In genomic region chr20:45963059-45964011, GRCh38 we compare ENCODE assay signal across 8 cellular contexts. TPM values are rescaled to one million over a fixed set of nuclear protein-coding genes. Genes with fewer than 3 reads are reported as not detected.
DNase-seq lines count a peak whose midpoint lies in the region; ATAC-seq, FAIRE-seq and TF ChIP-seq lines count a peak whose summit lies in the region.

No MANE protein-coding gene starts in this region.

- no peaks in the 10 kb centered on the region for H4K20me1 ChIP-seq in GM12878 (ENCODE audit: control insufficient read depth, insufficient read depth)

- H3K4me1 Mint-ChIP-seq in activated CD4-positive, alpha-beta T cell treated with anti-CD3 and anti-CD28 coated beads, Interleukin-2, amount 10 ng/mL, durations not matched to agents 24 days and 14 days = peaks cover 3% of the 10 kb centered on the region

- H3K4ac ChIP-seq in mesendoderm (ENCODE audit: low read depth, low read length) = no peak overlapping the region

- H3K9ac ChIP-seq in GM12878 (ENCODE audit: control insufficient read depth, insufficient read depth, low read length) (no peak overlapping the region), mesendoderm (ENCODE audit: low read length) (no peak overlapping the region)

- in situ Hi-C loops in GM12878 (cut with MboI) = no loop called here

- H3K23ac ChIP-seq in mesendoderm (ENCODE audit: low read length) = no peak overlapping the region

- WGBS in GM12878 (ENCODE audit: insufficient coverage, insufficient replicate concordance, low lambda C conversion rate, missing lambda C conversion rate) = 29% methylated on average over 34 of the region's 34 CpGs
- no CpG with 5 or more reads among the region's 34 CpGs for WGBS in mesendoderm (ENCODE audit: extremely low coverage, insufficient coverage, low lambda C conversion rate)

- peak in 2 of 3 experiments; percentile 31 to 51; a peak in 3 of 6 replicates for TF ChIP-seq CTCF in GM12878 (IDR thresholded peaks at IDR 0.05 in 2 of 3, conservative IDR thresholded peaks at IDR 0.05 in 1 of 3; ENCODE audit: control insufficient read depth in 2 of 3, extremely low read depth in 1 of 3, insufficient read depth in 1 of 3, low read depth in 3 of 3, low read length in 3 of 3)

- RAD21 ChIA-PET in GM12878 (lab: Charles Lee; ENCODE audit: unreplicated experiment) = interaction anchor here (0.7 to 6.3 kb wide), 5 partner anchors 28 to 352 kb away, joined by 3 to 66 read pairs (median 4); partner anchors contain the start of genes CTSA and PCIF1

- H3K4me3 ChIP-seq in GM12878 (no peak overlapping the region), mesendoderm (ENCODE audit: low read length) (no peak overlapping the region)

- TF ChIP-seq EP300 in GM12878 (IDR thresholded peaks at IDR 0.05; ENCODE audit: borderline replicate concordance in 1 of 2, control insufficient read depth in 1 of 2, low read depth in 2 of 2, low read length in 2 of 2) = no peak

- no TSS peak for BruUV-seq in GM12878 (replicated peaks; lab: Mats Ljungman, UMichigan)

- 0 out of 2 replicates have a peak, but pooled peaks cover 2% of the 10 kb centered on the region for H3K79me2 ChIP-seq in GM12878 (ENCODE audit: control insufficient read depth, insufficient read depth, low read length)
- no peaks in the 10 kb centered on the region for H3K79me2 ChIP-seq in mesendoderm (ENCODE audit: control insufficient read depth, insufficient read depth, low read length)

- no peak overlapping the region for H4K5ac ChIP-seq in mesendoderm (ENCODE audit: low read length)

- no peaks in the 10 kb centered on the region for H3K27me3 Mint-ChIP-seq in activated CD4-positive, alpha-beta T cell treated with anti-CD3 and anti-CD28 coated beads, Interleukin-2, amount 10 ng/mL, durations not matched to agents 24 days and 14 days

- POLR2A ChIA-PET in GM12878 (lab: Charles Lee) = interaction anchor here (1.4 kb wide), 1 partner anchor 73 kb away, joined by 3 read pairs; no protein-coding TSS in a partner anchor

- H2BK120ac ChIP-seq in mesendoderm (ENCODE audit: low read depth, low read length) = no peak overlapping the region

- H3K56ac ChIP-seq in mesendoderm (ENCODE audit: low read length) = no peak overlapping the region

- H3K36me3 ChIP-seq in GM12878 (ENCODE audit: control insufficient read depth in 2 of 2, insufficient read depth in 2 of 2, low read length in 1 of 2) (peaks cover 22 to 59% of the 10 kb centered on the region in 2 experiments), mesendoderm (ENCODE audit: control insufficient read depth, insufficient read depth, low read length) (peaks cover 22% of the 10 kb centered on the region)

- H2BK5ac ChIP-seq in mesendoderm (ENCODE audit: low read length) = no peak overlapping the region

- H2BK15ac ChIP-seq in mesendoderm (replicated peaks; ENCODE audit: low read depth) = no peak overlapping the region

- no peaks in the 10 kb centered on the region for H3K9me3 ChIP-seq in GM12878 (replicated peaks; ENCODE audit: control insufficient read depth, insufficient read depth, low read length)

- H3K27ac Mint-ChIP-seq in activated CD4-positive, alpha-beta T cell treated with anti-CD3 and anti-CD28 coated beads, Interleukin-2, amount 10 ng/mL, durations not matched to agents 24 days and 14 days = no peak overlapping the region

- SMC1A ChIA-PET in GM12878 (lab: Charles Lee; ENCODE audit: uncharacterized antibody, unreplicated experiment) = interaction anchor here (0.7 to 4.8 kb wide), 6 partner anchors 29 to 168 kb away, joined by 3 to 35 read pairs (median 4); partner anchors contain the start of genes CTSA, NEURL2 and PCIF1

- ATAC-seq in GM12878 (peak; percentile 43; the same call in 2 of the 3 replicates), GM19467 (IDR thresholded peaks at IDR 0.05; ENCODE audit: unreplicated experiment) (no peak), GM18520 (IDR thresholded peaks at IDR 0.05; ENCODE audit: unreplicated experiment) (no peak)

- no peak overlapping the region for H3K18ac ChIP-seq in mesendoderm (ENCODE audit: low read length)

- no peaks in the 10 kb centered on the region for H3K79me1 ChIP-seq in mesendoderm (ENCODE audit: low read length)

- H3K9me3 Mint-ChIP-seq in activated CD4-positive, alpha-beta T cell treated with anti-CD3 and anti-CD28 coated beads, Interleukin-2, amount 10 ng/mL, durations not matched to agents 24 days and 14 days = no peaks in the 10 kb centered on the region

- H3K36me3 Mint-ChIP-seq in activated CD4-positive, alpha-beta T cell treated with anti-CD3 and anti-CD28 coated beads, Interleukin-2, amount 10 ng/mL, durations not matched to agents 24 days and 14 days (ENCODE audit: low read depth) = peaks cover 65% of the 10 kb centered on the region

- no peaks in the 10 kb centered on the region for H3K27me3 ChIP-seq in GM12878 (replicated peaks in 1 of 2; ENCODE audit: control insufficient read depth in 2 of 2, insufficient read depth in 2 of 2, low read length in 1 of 2)
- H3K27me3 ChIP-seq in mesendoderm (ENCODE audit: insufficient read depth, low read length, poor library complexity) = no peaks in the 10 kb centered on the region

- peak overlapping the region; percentile 19; the same call in 1 of the 2 replicates for H3K4me2 ChIP-seq in GM12878 (ENCODE audit: control insufficient read depth, insufficient read depth)
- H3K4me2 ChIP-seq in mesendoderm (ENCODE audit: low read length) = no peak overlapping the region

- H2AK5ac ChIP-seq in mesendoderm (ENCODE audit: low read length) = no peak overlapping the region

- no peak for FAIRE-seq in GM12878 (lab: Jason Lieb, UNC)

- peak; percentile 74 for DNase-seq in activated CD4-positive, alpha-beta T cell treated with anti-CD3 and anti-CD28 coated beads, Interleukin-2, amount 10 ng/mL, durations not matched to agents 24 days and 14 days
- DNase-seq in activated CD4-positive, alpha-beta T cell treated with anti-CD3 and anti-CD28 coated beads, Interleukin-2, amount 50 U/mL, for 1 hour = no peak
- DNase-seq in NCI-H146 treated with DMSO at 0.1 percent for 48 hours (lab: John Stamatoyannopoulos, UW; ENCODE audit: unreplicated experiment) (peak; percentile 31), GM12878 (ENCODE audit: low read depth, low spot score) (no peak), mesendoderm (peak; percentile 63), UCSD-AML1 (lab: John Stamatoyannopoulos, UW; ENCODE audit: unreplicated experiment) (no peak)

- intact Hi-C loops in activated CD4-positive, alpha-beta T cell treated with anti-CD3 and anti-CD28 coated beads, Interleukin-2, amount 10 ng/mL, durations not matched to agents 24 days and 14 days (cut with micrococcal nuclease) = loop anchor here (1.0 kb wide), 1 partner anchor 139 kb away; no protein-coding TSS in a partner anchor
- intact Hi-C loops in GM12878 (cut with micrococcal nuclease; ENCODE audit: unreplicated experiment) = loop anchor here (1.0 to 5.0 kb wide), 2 partner anchors 151 to 164 kb away; partner anchors contain the start of gene UBE2C

- H3K4me3 Mint-ChIP-seq in activated CD4-positive, alpha-beta T cell treated with anti-CD3 and anti-CD28 coated beads, Interleukin-2, amount 10 ng/mL, durations not matched to agents 24 days and 14 days = no peak overlapping the region

- no peak overlapping the region for H4K8ac ChIP-seq in mesendoderm (ENCODE audit: low read depth, low read length)

- TF ChIP-seq POLR2A in GM12878 (IDR thresholded peaks at IDR 0.05; ENCODE audit: low read depth, low read length) = no peak; the same call in 1 of the 2 replicates

- TF ChIP-seq RAD21 in GM12878 (IDR thresholded peaks at IDR 0.05; ENCODE audit: insufficient read depth, low read depth, low read length) = peak; percentile 53

- H3K4me1 ChIP-seq in GM12878 (ENCODE audit: control insufficient read depth, insufficient read depth, low read length) = peaks cover 18% of the 10 kb centered on the region
- H3K4me1 ChIP-seq in mesendoderm (ENCODE audit: control insufficient read depth, low read depth, low read length) = no peaks in the 10 kb centered on the region

- CTCF ChIA-PET in GM12878 (lab: Yijun Ruan, JAX) = interaction anchor here (0.7 to 9.4 kb wide), 12 partner anchors 9 to 167 kb away, joined by 3 to 120 read pairs (median 6); partner anchors contain the start of gene PCIF1

- H3K27ac ChIP-seq in GM12878 (ENCODE audit: control insufficient read depth, insufficient read depth) (no peak overlapping the region), mesendoderm (ENCODE audit: low read depth, low read length) (no peak overlapping the region)

- no peak overlapping the region for H2AFZ ChIP-seq in GM12878 (ENCODE audit: control insufficient read depth, low read depth, low read length)

RNA-seq across cellular contexts. Expression of gene ZNF335, which starts 8.7 kb away (rescaled TPM):
- 37.5 and 39.5 TPM in 2 replicates for total RNA-seq in activated CD4-positive, alpha-beta T cell treated with anti-CD3 and anti-CD28 coated beads, Interleukin-2, amount 10 ng/mL, durations not matched to agents 24 days and 14 days
- total RNA-seq in GM12878 (2013; cell fraction: nucleolus; rRNA removed) = 110 and 127 TPM in 2 replicates
- 19.9 and 24.2 TPM in 2 replicates for total RNA-seq in GM12878 (2014; rRNA removed)
- total RNA-seq in GM12878 (2014; rRNA removed; fragmentation: Illumina TruSeq; extraction: Trizol) = 10.5 and 12.3 TPM in 2 replicates
- total RNA-seq in GM12878 (2021) = 25.0 and 30.1 TPM in 2 replicates
- polyA plus RNA-seq in GM12878 (2011; ENCODE audit: low read depth) = 6.9 TPM
- 5.0 and 11.4 TPM in 2 replicates for polyA plus RNA-seq in GM12878 (2011; rRNA removed)
- polyA plus RNA-seq in GM12878 (2011; cell fraction: cytosol; rRNA removed) = 13.1 and 18.1 TPM in 2 replicates
- 80.6 and 103 TPM in 2 replicates for polyA plus RNA-seq in GM12878 (2011; cell fraction: nucleus; rRNA removed)
- 13.7 and 15.3 TPM in 2 replicates for polyA plus RNA-seq in GM12878 (2012)
- 3.4 and 12.5 TPM in 2 replicates for polyA plus RNA-seq in GM12878 (2014; fragmentation: Illumina TruSeq; extraction: Trizol)
- 1 to 10 TPM in 1 of 2 experiments, under 1 TPM in 1; 0.74 to 1.2 TPM for polyA plus RNA-seq in GM12878 (2014; fragmentation: Nextera tagmentation; extraction: Ambion mirVana)
- polyA plus RNA-seq in GM12878 (2014; rRNA removed) = 24.8 and 27.2 TPM in 2 replicates
- 10 to 100 TPM; 16.5 to 19.5 TPM for polyA plus RNA-seq in GM12878 (2016; fragmentation: Nextera tagmentation; extraction: Ambion mirVana)
- 28.2 and 32.4 TPM in 2 replicates for polyA minus RNA-seq in GM12878 (2011; rRNA and poly(A)+ RNA removed)
- polyA minus RNA-seq in GM12878 (2011; cell fraction: cytosol; rRNA and poly(A)+ RNA removed) = 6.3 and 9.9 TPM in 2 replicates
- 45.3 and 81.1 TPM in 2 replicates for polyA minus RNA-seq in GM12878 (2011; cell fraction: nucleus; rRNA and poly(A)+ RNA removed)
- 10.9 TPM for polyA plus RNA-seq in mesendoderm (2013, experiment 1 of 2)
- polyA plus RNA-seq in mesendoderm (2013, experiment 2 of 2) = 10.4 TPM

RNA-seq across cellular contexts. Expression of gene PCIF1, which starts 28.9 kb away (rescaled TPM):
- 26.1 and 27.8 TPM in 2 replicates for total RNA-seq in activated CD4-positive, alpha-beta T cell treated with anti-CD3 and anti-CD28 coated beads, Interleukin-2, amount 10 ng/mL, durations not matched to agents 24 days and 14 days
- 23.3 and 27.4 TPM in 2 replicates for total RNA-seq in GM12878 (2013; cell fraction: nucleolus; rRNA removed)
- total RNA-seq in GM12878 (2014; rRNA removed) (13.8 and 14.3 TPM in 2 replicates), GM12878 (2014; rRNA removed; fragmentation: Illumina TruSeq; extraction: Trizol) (7.7 and 9.9 TPM in 2 replicates), GM12878 (2021) (29.2 and 29.9 TPM in 2 replicates)
- polyA plus RNA-seq in GM12878 (2011; ENCODE audit: low read depth) = 18.3 TPM
- polyA plus RNA-seq in GM12878 (2011; rRNA removed) (9.6 and 13.3 TPM in 2 replicates), GM12878 (2014; fragmentation: Illumina TruSeq; extraction: Trizol) (13.4 and 23.4 TPM in 2 replicates), GM12878 (2014; fragmentation: Nextera tagmentation; extraction: Ambion mirVana) (10 to 100 TPM in 1 of 2 experiments, 1 to 10 TPM in 1; 8.4 to 10.1 TPM), GM12878 (2014; rRNA removed) (21.4 and 22.5 TPM in 2 replicates), GM12878 (2016; fragmentation: Nextera tagmentation; extraction: Ambion mirVana) (10 to 100 TPM; 32.7 to 32.9 TPM)
- 23.5 and 24.0 TPM in 2 replicates for polyA plus RNA-seq in GM12878 (2011; cell fraction: cytosol; rRNA removed)
- 53.5 and 55.4 TPM in 2 replicates for polyA plus RNA-seq in GM12878 (2011; cell fraction: nucleus; rRNA removed)
- polyA plus RNA-seq in GM12878 (2012) = 26.9 and 34.4 TPM in 2 replicates
- 15.1 and 24.4 TPM in 2 replicates for polyA minus RNA-seq in GM12878 (2011; rRNA and poly(A)+ RNA removed)
- polyA minus RNA-seq in GM12878 (2011; cell fraction: cytosol; rRNA and poly(A)+ RNA removed) = 9.4 and 9.8 TPM in 2 replicates
- polyA minus RNA-seq in GM12878 (2011; cell fraction: nucleus; rRNA and poly(A)+ RNA removed) = 27.7 and 40.9 TPM in 2 replicates
- polyA plus RNA-seq in mesendoderm (2013, experiment 1 of 2) = 21.6 TPM
- polyA plus RNA-seq in mesendoderm (2013, experiment 2 of 2) = 20.1 TPM

RNA-seq across cellular contexts. Expression of gene MMP9, which starts 45.4 kb away (rescaled TPM):
- total RNA-seq in activated CD4-positive, alpha-beta T cell treated with anti-CD3 and anti-CD28 coated beads, Interleukin-2, amount 10 ng/mL, durations not matched to agents 24 days and 14 days = 0.19 and 0.28 TPM in 2 replicates
- 0.15 TPM in 1 of 2 replicates, not detected in the other for total RNA-seq in GM12878 (2013; cell fraction: nucleolus; rRNA removed)
- 0.06 and 0.49 TPM in 2 replicates for total RNA-seq in GM12878 (2014; rRNA removed)
- total RNA-seq in GM12878 (2014; rRNA removed; fragmentation: Illumina TruSeq; extraction: Trizol) = 0.09 TPM in 1 of 2 replicates, not detected in the other
- 0.23 and 0.48 TPM in 2 replicates for total RNA-seq in GM12878 (2021)
- not detected for polyA plus RNA-seq in GM12878 (2011; ENCODE audit: low read depth)
- polyA plus RNA-seq in GM12878 (2011; rRNA removed) = 0.20 and 0.34 TPM in 2 replicates
- 0.64 and 0.75 TPM in 2 replicates for polyA plus RNA-seq in GM12878 (2011; cell fraction: cytosol; rRNA removed)
- 1.8 TPM in 2 replicates for polyA plus RNA-seq in GM12878 (2011; cell fraction: nucleus; rRNA removed)
- 0.28 TPM in 2 replicates for polyA plus RNA-seq in GM12878 (2012)
- polyA plus RNA-seq in GM12878 (2014; fragmentation: Illumina TruSeq; extraction: Trizol) = 0.10 TPM in 1 of 2 replicates, not detected in the other
- under 1 TPM in 1 of 2 experiments, not detected in 1; 0.04 TPM for polyA plus RNA-seq in GM12878 (2014; fragmentation: Nextera tagmentation; extraction: Ambion mirVana)
- 0.09 and 0.18 TPM in 2 replicates for polyA plus RNA-seq in GM12878 (2014; rRNA removed)
- polyA plus RNA-seq in GM12878 (2016; fragmentation: Nextera tagmentation; extraction: Ambion mirVana) = under 1 TPM; 0.09 to 0.20 TPM
- 0.15 and 0.31 TPM in 2 replicates for polyA minus RNA-seq in GM12878 (2011; rRNA and poly(A)+ RNA removed)
- polyA minus RNA-seq in GM12878 (2011; cell fraction: cytosol; rRNA and poly(A)+ RNA removed) = 0.94 and 1.0 TPM in 2 replicates
- 0.36 TPM in 1 of 2 replicates, not detected in the other for polyA minus RNA-seq in GM12878 (2011; cell fraction: nucleus; rRNA and poly(A)+ RNA removed)
- polyA plus RNA-seq in mesendoderm (2013, experiment 1 of 2) = 6.3 TPM
- 6.2 TPM for polyA plus RNA-seq in mesendoderm (2013, experiment 2 of 2)

RNA-seq across cellular contexts. Expression of gene PLTP, which starts 51.4 kb away (rescaled TPM):
- 3.2 and 4.0 TPM in 2 replicates for total RNA-seq in activated CD4-positive, alpha-beta T cell treated with anti-CD3 and anti-CD28 coated beads, Interleukin-2, amount 10 ng/mL, durations not matched to agents 24 days and 14 days
- 14.6 and 15.7 TPM in 2 replicates for total RNA-seq in GM12878 (2013; cell fraction: nucleolus; rRNA removed)
- total RNA-seq in GM12878 (2014; rRNA removed) (9.2 and 10.6 TPM in 2 replicates), GM12878 (2014; rRNA removed; fragmentation: Illumina TruSeq; extraction: Trizol) (4.0 and 4.1 TPM in 2 replicates), GM12878 (2021) (9.7 and 10.8 TPM in 2 replicates)
- polyA plus RNA-seq in GM12878 (2011; ENCODE audit: low read depth) = 5.7 TPM
- polyA plus RNA-seq in GM12878 (2011; rRNA removed) (3.1 and 4.9 TPM in 2 replicates), GM12878 (2014; fragmentation: Illumina TruSeq; extraction: Trizol) (2.6 and 6.1 TPM in 2 replicates), GM12878 (2014; fragmentation: Nextera tagmentation; extraction: Ambion mirVana) (1 to 10 TPM; 1.6 TPM), GM12878 (2014; rRNA removed) (9.1 and 9.9 TPM in 2 replicates), GM12878 (2016; fragmentation: Nextera tagmentation; extraction: Ambion mirVana) (10 to 100 TPM; 12.4 to 17.0 TPM)
- 8.8 and 9.1 TPM in 2 replicates for polyA plus RNA-seq in GM12878 (2011; cell fraction: cytosol; rRNA removed)
- polyA plus RNA-seq in GM12878 (2011; cell fraction: nucleus; rRNA removed) = 4.1 and 4.6 TPM in 2 replicates
- polyA plus RNA-seq in GM12878 (2012) = 11.3 and 16.6 TPM in 2 replicates
- 2.6 and 6.4 TPM in 2 replicates for polyA minus RNA-seq in GM12878 (2011; rRNA and poly(A)+ RNA removed)
- polyA minus RNA-seq in GM12878 (2011; cell fraction: cytosol; rRNA and poly(A)+ RNA removed) = 0.62 and 0.94 TPM in 2 replicates
- 0.77 and 1.5 TPM in 2 replicates for polyA minus RNA-seq in GM12878 (2011; cell fraction: nucleus; rRNA and poly(A)+ RNA removed)
- polyA plus RNA-seq in mesendoderm (2013, experiment 1 of 2) = 65.4 TPM
- 67.5 TPM for polyA plus RNA-seq in mesendoderm (2013, experiment 2 of 2)

Comparison
In these comparisons a context has a peak if more than half of its experiments do, and no peak if none do; other contexts are left out.
1. DNase-seq: peak in activated CD4-positive, alpha-beta T cell treated with anti-CD3 and anti-CD28 coated beads, Interleukin-2, amount 10 ng/mL, durations not matched to agents 24 days and 14 days (single experiment), NCI-H146 treated with DMSO at 0.1 percent for 48 hours (single experiment) and mesendoderm (single experiment); none in activated CD4-positive, alpha-beta T cell treated with anti-CD3 and anti-CD28 coated beads, Interleukin-2, amount 50 U/mL, for 1 hour (single experiment), GM12878 (single experiment) and UCSD-AML1 (single experiment).